Comparison of ENCODE assay signal across 1 cellular context in the genomic region with DNA sequence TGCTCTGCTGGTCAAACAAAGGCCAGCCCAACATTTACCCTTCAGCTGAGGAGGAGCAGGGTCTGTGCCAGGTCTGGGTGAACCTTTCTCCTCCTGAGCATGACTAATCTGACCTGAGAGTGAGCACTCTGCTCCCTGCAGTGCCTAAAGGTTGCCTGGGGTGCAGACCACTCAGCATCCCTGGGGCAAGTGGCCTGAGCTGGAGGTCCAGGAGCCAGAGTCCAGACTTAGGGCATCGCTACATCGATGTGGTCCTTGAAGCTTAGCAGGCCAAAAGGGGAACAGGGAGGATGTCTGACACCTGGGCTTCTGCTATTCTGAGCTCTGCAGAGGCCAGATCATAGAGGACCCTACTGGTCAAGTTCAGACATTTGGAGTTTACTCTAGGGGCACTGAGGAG.
TF ChIP-seq lines count a peak whose summit lies in the region.

No MANE protein-coding gene starts in this region.

TF ChIP-seq in GM23338, 12 proteins besides CTCF, POLR2A, EP300 and RAD21 (continued from another document):
- TF ChIP-seq, protein P1, sequence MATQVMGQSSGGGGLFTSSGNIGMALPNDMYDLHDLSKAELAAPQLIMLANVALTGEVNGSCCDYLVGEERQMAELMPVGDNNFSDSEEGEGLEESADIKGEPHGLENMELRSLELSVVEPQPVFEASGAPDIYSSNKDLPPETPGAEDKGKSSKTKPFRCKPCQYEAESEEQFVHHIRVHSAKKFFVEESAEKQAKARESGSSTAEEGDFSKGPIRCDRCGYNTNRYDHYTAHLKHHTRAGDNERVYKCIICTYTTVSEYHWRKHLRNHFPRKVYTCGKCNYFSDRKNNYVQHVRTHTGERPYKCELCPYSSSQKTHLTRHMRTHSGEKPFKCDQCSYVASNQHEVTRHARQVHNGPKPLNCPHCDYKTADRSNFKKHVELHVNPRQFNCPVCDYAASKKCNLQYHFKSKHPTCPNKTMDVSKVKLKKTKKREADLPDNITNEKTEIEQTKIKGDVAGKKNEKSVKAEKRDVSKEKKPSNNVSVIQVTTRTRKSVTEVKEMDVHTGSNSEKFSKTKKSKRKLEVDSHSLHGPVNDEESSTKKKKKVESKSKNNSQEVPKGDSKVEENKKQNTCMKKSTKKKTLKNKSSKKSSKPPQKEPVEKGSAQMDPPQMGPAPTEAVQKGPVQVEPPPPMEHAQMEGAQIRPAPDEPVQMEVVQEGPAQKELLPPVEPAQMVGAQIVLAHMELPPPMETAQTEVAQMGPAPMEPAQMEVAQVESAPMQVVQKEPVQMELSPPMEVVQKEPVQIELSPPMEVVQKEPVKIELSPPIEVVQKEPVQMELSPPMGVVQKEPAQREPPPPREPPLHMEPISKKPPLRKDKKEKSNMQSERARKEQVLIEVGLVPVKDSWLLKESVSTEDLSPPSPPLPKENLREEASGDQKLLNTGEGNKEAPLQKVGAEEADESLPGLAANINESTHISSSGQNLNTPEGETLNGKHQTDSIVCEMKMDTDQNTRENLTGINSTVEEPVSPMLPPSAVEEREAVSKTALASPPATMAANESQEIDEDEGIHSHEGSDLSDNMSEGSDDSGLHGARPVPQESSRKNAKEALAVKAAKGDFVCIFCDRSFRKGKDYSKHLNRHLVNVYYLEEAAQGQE (IDR thresholded peaks at IDR 0.05; ENCODE audit: unreplicated experiment) = no peak
- TF ChIP-seq EZH2phosphoT487 (IDR thresholded peaks at IDR 0.05; ENCODE audit: unreplicated experiment) (no peak), ZNF331 (CRISPR knock-in tag; IDR thresholded peaks at IDR 0.05; ENCODE audit: low read depth) (no peak), POLR2AphosphoS5 (IDR thresholded peaks at IDR 0.05; ENCODE audit: low read depth) (no peak), STAT1 (IDR thresholded peaks at IDR 0.05; ENCODE audit: unreplicated experiment) (no peak), NANOG (IDR thresholded peaks at IDR 0.05; ENCODE audit: borderline replicate concordance) (no peak), EZH2 (IDR thresholded peaks at IDR 0.05; ENCODE audit: low read depth, unreplicated experiment) (no peak)
- TF ChIP-seq, protein P2, sequence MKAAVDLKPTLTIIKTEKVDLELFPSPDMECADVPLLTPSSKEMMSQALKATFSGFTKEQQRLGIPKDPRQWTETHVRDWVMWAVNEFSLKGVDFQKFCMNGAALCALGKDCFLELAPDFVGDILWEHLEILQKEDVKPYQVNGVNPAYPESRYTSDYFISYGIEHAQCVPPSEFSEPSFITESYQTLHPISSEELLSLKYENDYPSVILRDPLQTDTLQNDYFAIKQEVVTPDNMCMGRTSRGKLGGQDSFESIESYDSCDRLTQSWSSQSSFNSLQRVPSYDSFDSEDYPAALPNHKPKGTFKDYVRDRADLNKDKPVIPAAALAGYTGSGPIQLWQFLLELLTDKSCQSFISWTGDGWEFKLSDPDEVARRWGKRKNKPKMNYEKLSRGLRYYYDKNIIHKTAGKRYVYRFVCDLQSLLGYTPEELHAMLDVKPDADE (IDR thresholded peaks at IDR 0.05) = no peak
